25 cellular contexts compared by ENCODE assay signal in genomic region chr20:50630578-50631263, GRCh38.
A peak's percentile ranks its signal among the peaks of the same experiment; 100 is the strongest.
DNase-seq lines count a peak whose midpoint lies in the region; ATAC-seq, FAIRE-seq and TF ChIP-seq lines count a peak whose summit lies in the region.
"Had no signal": no experiment of that assay in that cellular context is flagged by ENCODE, and none has a peak within 500 bp of the region (broad histone marks: within the 10 kb centered on the region; RNA-seq: fewer than 3 reads in every experiment).

No MANE protein-coding gene starts in this region.

- H3K4me3 Mint-ChIP-seq in activated CD8-positive, alpha-beta T cell treated with anti-CD3 and anti-CD28 coated beads, Interleukin-2, amount 10 ng/mL, durations not matched to agents 7 days and 5 days = no peak overlapping the region
- H3K4me3 Mint-ChIP-seq in activated CD8-positive, alpha-beta T cell treated with anti-CD3 and anti-CD28 coated beads for 36 hours = no peak overlapping the region
- H3K4me3 Mint-ChIP-seq: CD14-positive monocyte had no signal

- TF ChIP-seq RAD21 in H1 (IDR thresholded peaks at IDR 0.05 in 1 of 2, conservative IDR thresholded peaks at IDR 0.05 in 1 of 2; ENCODE audit: low read depth in 2 of 2, low read length in 2 of 2) = no peak

- H4K20me1 ChIP-seq in H1 (replicated peaks in 1 of 2; ENCODE audit: control insufficient read depth in 1 of 2, insufficient read depth in 2 of 2, low read length in 2 of 2) (no peaks in the 10 kb centered on the region), osteoblast (ENCODE audit: insufficient read depth, low read length) (no peaks in the 10 kb centered on the region)

- no peaks in the 10 kb centered on the region for H3K36me3 Mint-ChIP-seq in activated CD8-positive, alpha-beta T cell treated with anti-CD3 and anti-CD28 coated beads, Interleukin-2, amount 10 ng/mL, durations not matched to agents 7 days and 5 days (ENCODE audit: low read depth)
- no peaks in the 10 kb centered on the region for H3K36me3 Mint-ChIP-seq in activated CD8-positive, alpha-beta T cell treated with anti-CD3 and anti-CD28 coated beads for 36 hours (ENCODE audit: low read depth)
- H3K36me3 Mint-ChIP-seq: CD14-positive monocyte had no signal

- H4K91ac ChIP-seq in H1 (replicated peaks; ENCODE audit: insufficient read length, low read length) = no peak overlapping the region

- TF ChIP-seq CTCF in activated CD8-positive, alpha-beta T cell treated with anti-CD3 and anti-CD28 coated beads for 36 hours (IDR thresholded peaks at IDR 0.05) = no peak
- no peak for TF ChIP-seq CTCF in H1 (IDR thresholded peaks at IDR 0.05; ENCODE audit: control extremely low read depth in 1 of 3, insufficient read depth in 1 of 3, low read depth in 1 of 3, low read length in 3 of 3)
- no peak for TF ChIP-seq CTCF in osteoblast (IDR thresholded peaks at IDR 0.05; ENCODE audit: extremely low read depth, low read depth, low read length)

- no peaks in the 10 kb centered on the region for H3K27me3 Mint-ChIP-seq in activated CD8-positive, alpha-beta T cell treated with anti-CD3 and anti-CD28 coated beads, Interleukin-2, amount 10 ng/mL, durations not matched to agents 7 days and 5 days (ENCODE audit: low read depth)
- H3K27me3 Mint-ChIP-seq in activated CD8-positive, alpha-beta T cell treated with anti-CD3 and anti-CD28 coated beads for 36 hours = no peaks in the 10 kb centered on the region

- TF ChIP-seq EP300 in H1 (IDR thresholded peaks at IDR 0.05; ENCODE audit: borderline replicate concordance in 1 of 2, low read depth in 2 of 2, low read length in 2 of 2) = no peak

- H3K23ac ChIP-seq in H1 (ENCODE audit: insufficient read length) = no peak overlapping the region

- H3K14ac ChIP-seq in H1 (ENCODE audit: insufficient read length) = no peak overlapping the region

- H2BK20ac ChIP-seq in H1 (ENCODE audit: low read length) = no peak overlapping the region

- no peak overlapping the region for H3K4ac ChIP-seq in H1 (replicated peaks; ENCODE audit: insufficient read length, low read depth, low read length)

- no peaks in the 10 kb centered on the region for H3K36me3 ChIP-seq in H1 (ENCODE audit: control insufficient read depth in 2 of 4, insufficient read depth in 4 of 4, low read length in 3 of 4)
- H3K36me3 ChIP-seq in osteoblast (ENCODE audit: insufficient read depth, low read length) = no peaks in the 10 kb centered on the region
- H3K36me3 ChIP-seq: Peyer's patch had no signal

- H3K9me3 Mint-ChIP-seq in activated CD8-positive, alpha-beta T cell treated with anti-CD3 and anti-CD28 coated beads, Interleukin-2, amount 10 ng/mL, durations not matched to agents 7 days and 5 days (ENCODE audit: insufficient read depth) = no peaks in the 10 kb centered on the region
- no peaks in the 10 kb centered on the region for H3K9me3 Mint-ChIP-seq in activated CD8-positive, alpha-beta T cell treated with anti-CD3 and anti-CD28 coated beads for 36 hours
- H3K9me3 Mint-ChIP-seq: CD14-positive monocyte had no signal

- H3K9me3 ChIP-seq in H1 (ENCODE audit: insufficient read depth in 2 of 2, low read depth in 1 of 2, low read length in 1 of 2) (no peaks in the 10 kb centered on the region), osteoblast (ENCODE audit: low read depth, low read length) (no peaks in the 10 kb centered on the region)
- H3K9me3 ChIP-seq: Peyer's patch, SJSA1 had no signal

- H2BK12ac ChIP-seq in H1 (ENCODE audit: low read depth, low read length) = peak overlapping the region; percentile 63; the same call in 1 of the 2 replicates

- no peak overlapping the region for H3K56ac ChIP-seq in H1 (replicated peaks; ENCODE audit: insufficient read length, low read depth, low read length)

- TF ChIP-seq POLR2A in H1 (IDR thresholded peaks at IDR 0.05; ENCODE audit: control extremely low read depth in 1 of 2, low read depth in 2 of 2, low read length in 2 of 2) = no peak

- 0 out of 2 replicates have a peak overlapping the region, but pooled peaks have one; percentile 3 for H2AK5ac ChIP-seq in H1 (ENCODE audit: low read depth, low read length)

- no peak overlapping the region for H2BK5ac ChIP-seq in H1 (ENCODE audit: low read depth, low read length)

- no peak overlapping the region for H3K18ac ChIP-seq in H1 (ENCODE audit: extremely low read depth, low read length)

- no peak overlapping the region for H2BK120ac ChIP-seq in H1 (replicated peaks; ENCODE audit: low read depth, low read length)

- H3K27ac ChIP-seq in H1 (ENCODE audit: low read depth, low read length) = no peak overlapping the region
- no peak overlapping the region for H3K27ac ChIP-seq in osteoblast (ENCODE audit: low read depth, low read length)
- H3K27ac ChIP-seq: 22Rv1, GM23248, Peyer's patch, SJSA1 had no signal

- H3K79me2 ChIP-seq in H1 (ENCODE audit: control insufficient read depth in 1 of 2, insufficient read depth in 2 of 2, low read length in 2 of 2) = no peaks in the 10 kb centered on the region
- no peaks in the 10 kb centered on the region for H3K79me2 ChIP-seq in osteoblast (ENCODE audit: insufficient read depth, low read length)

- H3K9ac ChIP-seq in H1 (replicated peaks in 1 of 4; ENCODE audit: extremely low read depth in 1 of 4, low read depth in 3 of 4, low read length in 3 of 4) = no peak overlapping the region
- H3K9ac ChIP-seq: GM23248 had no signal

- WGBS in H1 (ENCODE audit: extremely low coverage in 1 of 2, insufficient coverage in 1 of 2, insufficient read length in 1 of 2, insufficient replicate concordance in 2 of 2, low coverage in 1 of 2, low lambda C conversion rate in 2 of 2, missing lambda C conversion rate in 1 of 2), 2 experiments = 89% methylated on average over 18 of the region's 21 CpGs; no CpG with 5 or more reads in 1 of the 2 experiments

- no peaks in the 10 kb centered on the region for H3K23me2 ChIP-seq in H1 (ENCODE audit: low read depth, low read length)

- no peaks in the 10 kb centered on the region for H3K79me1 ChIP-seq in H1 (ENCODE audit: low read depth, low read length)

- FAIRE-seq in HTR-8/SVneo (lab: Jason Lieb, UNC) (peak; percentile 67), H1 (lab: Jason Lieb, UNC) (no peak)

- no peak overlapping the region for H2AFZ ChIP-seq in H1 (ENCODE audit: low read length)
- H2AFZ ChIP-seq in osteoblast (ENCODE audit: low read length) = no peak overlapping the region
- H2AFZ ChIP-seq: GM23248 had no signal

- intact Hi-C loops in activated CD8-positive, alpha-beta T cell treated with anti-CD3 and anti-CD28 coated beads for 36 hours (cut with micrococcal nuclease) = no loop called here

- CTCF ChIA-PET in activated CD8-positive, alpha-beta T cell treated with anti-CD3 and anti-CD28 coated beads, Interleukin-2, amount 10 ng/mL, durations not matched to agents 7 days and 5 days (lab: Charles Lee) = no interaction called here
- CTCF ChIA-PET in activated CD8-positive, alpha-beta T cell treated with anti-CD3 and anti-CD28 coated beads for 36 hours (lab: Charles Lee) = no interaction called here
- CTCF ChIA-PET in H1 (lab: Charles Lee; ENCODE audit: partially characterized antibody) = interaction anchor here (0.7 to 1.1 kb wide), 3 partner anchors 59 to 146 kb away, joined by 3 to 4 read pairs (median 3); no protein-coding TSS in a partner anchor

- POLR2A ChIA-PET in activated CD8-positive, alpha-beta T cell treated with anti-CD3 and anti-CD28 coated beads, Interleukin-2, amount 10 ng/mL, durations not matched to agents 7 days and 5 days (lab: Charles Lee) = no interaction called here
- POLR2A ChIA-PET in activated CD8-positive, alpha-beta T cell treated with anti-CD3 and anti-CD28 coated beads for 36 hours (lab: Charles Lee) = no interaction called here
- POLR2A ChIA-PET in H1 (lab: Charles Lee; ENCODE audit: partially characterized antibody) = no interaction called here

- no peak overlapping the region for H4K8ac ChIP-seq in H1 (ENCODE audit: extremely low read depth, insufficient read depth, low read length)

- ATAC-seq in activated CD8-positive, alpha-beta T cell treated with anti-CD3 and anti-CD28 coated beads, Interleukin-2, amount 10 ng/mL, durations not matched to agents 7 days and 5 days = no peak
- no peak for ATAC-seq in activated CD8-positive, alpha-beta T cell treated with anti-CD3 and anti-CD28 coated beads for 36 hours
- ATAC-seq in left lobe of liver = no peak
- ATAC-seq: HCT116 had no signal

- H3K27me3 ChIP-seq in H1 (replicated peaks in 1 of 4; ENCODE audit: control insufficient read depth in 3 of 4, extremely low read depth in 1 of 4, insufficient read depth in 3 of 4, low read length in 3 of 4) = no peaks in the 10 kb centered on the region
- peaks cover 13% of the 10 kb centered on the region for H3K27me3 ChIP-seq in osteoblast (ENCODE audit: insufficient read depth, low read length)
- H3K27me3 ChIP-seq: Peyer's patch, SJSA1 had no signal

- H3K4me1 ChIP-seq in H1 (replicated peaks in 1 of 4; ENCODE audit: control insufficient read depth in 3 of 4, insufficient read depth in 4 of 4, low read length in 3 of 4) (peaks cover 0 to 5% (median 2%) of the 10 kb centered on the region in 4 experiments; a peak in 4 of 7 replicates), osteoblast (ENCODE audit: insufficient read depth, low read length) (peaks cover under 1% of the 10 kb centered on the region)

- no peaks in the 10 kb centered on the region for H3K4me1 Mint-ChIP-seq in activated CD8-positive, alpha-beta T cell treated with anti-CD3 and anti-CD28 coated beads, Interleukin-2, amount 10 ng/mL, durations not matched to agents 7 days and 5 days (ENCODE audit: low read depth)
- no peaks in the 10 kb centered on the region for H3K4me1 Mint-ChIP-seq in activated CD8-positive, alpha-beta T cell treated with anti-CD3 and anti-CD28 coated beads for 36 hours (ENCODE audit: low read depth)
- H3K4me1 Mint-ChIP-seq: CD14-positive monocyte had no signal

- H2BK15ac ChIP-seq in H1 (ENCODE audit: low read length) = no peak overlapping the region; the same call in 1 of the 2 replicates

- in situ Hi-C loops in KBM-7 (cut with MboI; ENCODE audit: low pct_unique_long_range_greater_than_20kb, low sequenced_read_pairs) = no loop called here

- H3K4me2 ChIP-seq in H1 (ENCODE audit: insufficient read depth in 1 of 2, low read depth in 2 of 2, low read length in 2 of 2) (no peak overlapping the region), osteoblast (ENCODE audit: insufficient read depth, low read length) (no peak overlapping the region)

- no peak overlapping the region for H4K5ac ChIP-seq in H1 (ENCODE audit: insufficient read length, low read depth, low read length)

- DNase-seq in activated CD8-positive, alpha-beta T cell treated with anti-CD3 and anti-CD28 coated beads, Interleukin-2, amount 10 ng/mL, durations not matched to agents 7 days and 5 days = no peak
- no peak for DNase-seq in activated CD8-positive, alpha-beta T cell treated with anti-CD3 and anti-CD28 coated beads for 36 hours
- DNase-seq in HTR-8/SVneo (ENCODE audit: insufficient read length, low spot score) (no peak), H1 (ENCODE audit: low read depth in 1 of 2, low spot score in 2 of 2) (no peak), osteoblast (ENCODE audit: insufficient read length, low spot score, missing footprints) (peak; percentile 71), KBM-7 (no peak), left lobe of liver (ENCODE audit: low spot score) (no peak), GDM1 (lab: John Stamatoyannopoulos, UW) (no peak)
- DNase-seq: AML-193, DMS53, EL, GM23248, MV-4-11, NCI-H1105 treated with DMSO at 0.1 percent for 48 hours, NCI-H1694, NCI-H2081 treated with DMSO at 0.1 percent for 48 hours, NCI-H2171 treated with DMSO at 0.1 percent for 48 hours, NCI-H524 treated with DMSO at 0.1 percent for 48 hours, NCI-H82, Peyer's patch, T-helper 1 cell had no signal

- no peak overlapping the region for H3K4me3 ChIP-seq in H1 (ENCODE audit: extremely low read depth in 1 of 4, insufficient read depth in 2 of 4, low read depth in 3 of 4, low read length in 4 of 4)
- H3K4me3 ChIP-seq in osteoblast (ENCODE audit: insufficient read depth, low read length) = no peak overlapping the region
- H3K4me3 ChIP-seq: GM23248, Peyer's patch, SJSA1 had no signal

- peak overlapping the region; percentile 39 for H3K27ac Mint-ChIP-seq in activated CD8-positive, alpha-beta T cell treated with anti-CD3 and anti-CD28 coated beads, Interleukin-2, amount 10 ng/mL, durations not matched to agents 7 days and 5 days
- H3K27ac Mint-ChIP-seq in activated CD8-positive, alpha-beta T cell treated with anti-CD3 and anti-CD28 coated beads for 36 hours = no peak overlapping the region
- H3K27ac Mint-ChIP-seq: CD14-positive monocyte had no signal
